Comparison of ENCODE assay signal across 1 cellular context in genomic region chr16:88770459-88771293, GRCh38.
TF ChIP-seq lines count a peak whose summit lies in the region.

No MANE protein-coding gene starts in this region.

TF ChIP-seq in GM12878, 131 proteins besides CTCF, POLR2A, EP300 and RAD21:
- no peak for TF ChIP-seq YY1 (IDR thresholded peaks at IDR 0.05; ENCODE audit: low read depth, low read length)
- no peak for TF ChIP-seq NRF1 (conservative IDR thresholded peaks at IDR 0.05; ENCODE audit: low read depth, low read length)
- no peak for TF ChIP-seq SMAD5 (IDR thresholded peaks at IDR 0.05; ENCODE audit: low read depth)
- no peak for TF ChIP-seq NFIC (IDR thresholded peaks at IDR 0.05; ENCODE audit: low read depth, low read length)
- no peak for TF ChIP-seq NFYA (IDR thresholded peaks at IDR 0.05; ENCODE audit: borderline replicate concordance, low read depth, low read length)
- TF ChIP-seq ZBTB40 (IDR thresholded peaks at IDR 0.05; ENCODE audit: borderline replicate concordance) = no peak
- no peak for TF ChIP-seq CBFB (IDR thresholded peaks at IDR 0.05; ENCODE audit: low read depth)
